ENCODE assay signal across 21 cellular contexts in genomic region chr5:64615895-64616294, GRCh38.
DNase-seq lines count a peak whose midpoint lies in the region; ATAC-seq, FAIRE-seq and TF ChIP-seq lines count a peak whose summit lies in the region.
"Had no signal": no experiment of that assay in that cellular context is flagged by ENCODE, and none has a peak within 500 bp of the region (broad histone marks: within the 10 kb centered on the region; RNA-seq: fewer than 3 reads in every experiment).

No MANE protein-coding gene starts in this region.

- H2AFZ ChIP-seq in GM12878 (ENCODE audit: control insufficient read depth, low read depth, low read length), result no peak overlapping the region

- H3K9ac ChIP-seq in GM12878 (ENCODE audit: control insufficient read depth, insufficient read depth, low read length), result no peak overlapping the region
- no peak overlapping the region for H3K9ac ChIP-seq in endodermal cell (ENCODE audit: extremely low read depth, low read length, poor library complexity, severe bottlenecking)

- H3K36me3 Mint-ChIP-seq in endodermal cell (ENCODE audit: low read depth), result no peaks in the 10 kb centered on the region
- H3K36me3 Mint-ChIP-seq: naive thymus-derived CD8-positive, alpha-beta T cell had no signal

- no peaks in the 10 kb centered on the region for H4K20me1 ChIP-seq in GM12878 (ENCODE audit: control insufficient read depth, insufficient read depth)

- H3K4me1 ChIP-seq in GM12878 (ENCODE audit: control insufficient read depth, insufficient read depth, low read length) (no peaks in the 10 kb centered on the region), endodermal cell (ENCODE audit: control insufficient read depth, insufficient read depth, low read length) (no peaks in the 10 kb centered on the region)
- H3K4me1 ChIP-seq: left lung had no signal

- intact Hi-C loops in GM12878 (cut with micrococcal nuclease; ENCODE audit: unreplicated experiment) (no loop called here), dorsolateral prefrontal cortex (cut with DNase I) (loop anchor here in 1 of 2 donors (10.0 kb wide), 1 partner anchor 471 kb away; no protein-coding TSS in a partner anchor)

- 2% methylated on average over 3 of the region's 3 CpGs for WGBS in GM12878 (ENCODE audit: insufficient coverage, insufficient replicate concordance, low lambda C conversion rate, missing lambda C conversion rate)
- 100% methylated on average over 2 of the region's 3 CpGs; no CpG with 5 or more reads in 1 of the 2 experiments for WGBS in endodermal cell (ENCODE audit: insufficient coverage in 1 of 2, insufficient read length in 1 of 2), 2 experiments

- no peak for TF ChIP-seq CTCF in GM12878 (IDR thresholded peaks at IDR 0.05 in 2 of 3, conservative IDR thresholded peaks at IDR 0.05 in 1 of 3; ENCODE audit: control insufficient read depth in 2 of 3, extremely low read depth in 1 of 3, insufficient read depth in 1 of 3, low read depth in 3 of 3, low read length in 3 of 3)
- TF ChIP-seq CTCF in endodermal cell (conservative IDR thresholded peaks at IDR 0.05), result no peak
- no peak for TF ChIP-seq CTCF in dorsolateral prefrontal cortex (IDR thresholded peaks at IDR 0.05 in 54 of 56, conservative IDR thresholded peaks at IDR 0.05 in 2 of 56; ENCODE audit: low read depth in 1 of 56, partially characterized antibody in 56 of 56)

- H3K4me1 Mint-ChIP-seq in endodermal cell, result peaks cover 17% of the 10 kb centered on the region
- H3K4me1 Mint-ChIP-seq: naive thymus-derived CD8-positive, alpha-beta T cell had no signal

- H3K4me2 ChIP-seq in GM12878 (ENCODE audit: control insufficient read depth, insufficient read depth), result no peak overlapping the region

- H3K36me3 ChIP-seq in GM12878 (ENCODE audit: control insufficient read depth in 2 of 2, insufficient read depth in 2 of 2, low read length in 1 of 2) (no peaks in the 10 kb centered on the region), endodermal cell (ENCODE audit: control insufficient read depth, insufficient read depth, low read length) (no peaks in the 10 kb centered on the region)
- H3K36me3 ChIP-seq: left lung had no signal

- H3K9me3 Mint-ChIP-seq in endodermal cell, result no peaks in the 10 kb centered on the region
- H3K9me3 Mint-ChIP-seq: naive thymus-derived CD8-positive, alpha-beta T cell; T-helper 1 cell treated with Interleukin-12 subunit alpha and Interleukin-12 subunit beta and Interleukin-4 antibody, amounts not matched to agents 30 μg/mL and 1 μg/mL, for 36 hours had no signal

- DNase-seq in GM12878 (ENCODE audit: low read depth, low spot score) (peak; percentile 19), endodermal cell (no peak), dorsolateral prefrontal cortex (no peak), H54 (ENCODE audit: insufficient read length, low spot score) (no peak)
- DNase-seq in stimulated activated CD4-positive, alpha-beta T cell treated with anti-CD3 and anti-CD28 coated beads, Interleukin-4, amount 100 ng/mL, for 1 hour, result no peak
- DNase-seq: activated CD4-positive, CD25-positive, alpha-beta regulatory T cell treated with anti-CD3 and anti-CD28 coated beads, Interleukin-2, amount 50 U/mL, for 72 hours; activated CD8-positive, alpha-beta memory T cell treated with anti-CD3 and anti-CD28 coated beads, Interleukin-2, amount 50 U/mL, for 48 hours; activated naive CD4-positive, alpha-beta T cell treated with anti-CD3 and anti-CD28 coated beads, Interleukin-2, amount 50 U/mL, for 16 hours; Calu3; effector CD8-positive, alpha-beta T cell; GF-D8; left lung; naive thymus-derived CD8-positive, alpha-beta T cell; NCI-H526; substantia nigra had no signal

- H3K4me3 ChIP-seq in GM12878, result no peak overlapping the region
- H3K4me3 ChIP-seq in endodermal cell (ENCODE audit: low read length), result no peak overlapping the region
- no peak overlapping the region for H3K4me3 ChIP-seq in dorsolateral prefrontal cortex
- H3K4me3 ChIP-seq: left lung had no signal

- H3K27ac ChIP-seq in GM12878 (ENCODE audit: control insufficient read depth, insufficient read depth) (no peak overlapping the region), endodermal cell (ENCODE audit: low read depth, low read length) (no peak overlapping the region), dorsolateral prefrontal cortex (no peak overlapping the region)
- H3K27ac ChIP-seq: left lung had no signal

- POLR2A ChIA-PET in GM12878 (lab: Charles Lee), result no interaction called here

- no peak for FAIRE-seq in GM12878 (lab: Jason Lieb, UNC)
- FAIRE-seq in H54 (lab: Jason Lieb, UNC), result no peak
- FAIRE-seq: bronchial epithelial cell, RCC 7860 had no signal

- no peak overlapping the region for H3K27ac Mint-ChIP-seq in endodermal cell
- H3K27ac Mint-ChIP-seq: naive thymus-derived CD8-positive, alpha-beta T cell; T-helper 1 cell treated with Interleukin-12 subunit alpha and Interleukin-12 subunit beta and Interleukin-4 antibody, amounts not matched to agents 30 μg/mL and 1 μg/mL, for 36 hours had no signal

- ATAC-seq in GM18907 (IDR thresholded peaks at IDR 0.05; ENCODE audit: unreplicated experiment), result peak; percentile 93
- ATAC-seq in GM21786 (IDR thresholded peaks at IDR 0.05; ENCODE audit: unreplicated experiment), result peak; percentile 68
- ATAC-seq in HG03108 (IDR thresholded peaks at IDR 0.05; ENCODE audit: unreplicated experiment), result peak; percentile 69
- peak; percentile 74 for ATAC-seq in GM12878
- ATAC-seq: left lung; naive thymus-derived CD8-positive, alpha-beta T cell had no signal

- BruUV-seq in GM12878 (replicated peaks; lab: Mats Ljungman, UMichigan), result no TSS peak

- no peak overlapping the region for H3K4me3 Mint-ChIP-seq in endodermal cell
- H3K4me3 Mint-ChIP-seq: naive thymus-derived CD8-positive, alpha-beta T cell; T-helper 1 cell treated with Interleukin-12 subunit alpha and Interleukin-12 subunit beta and Interleukin-4 antibody, amounts not matched to agents 30 μg/mL and 1 μg/mL, for 36 hours had no signal

- TF ChIP-seq RAD21 in GM12878 (IDR thresholded peaks at IDR 0.05; ENCODE audit: insufficient read depth, low read depth, low read length), result no peak

- no peaks in the 10 kb centered on the region for H3K79me2 ChIP-seq in GM12878 (ENCODE audit: control insufficient read depth, insufficient read depth, low read length)

- in situ Hi-C loops in GM12878 (cut with MboI), result loop anchor here (5.0 kb wide), 1 partner anchor 379 kb away; no protein-coding TSS in a partner anchor

- no peaks in the 10 kb centered on the region for H3K27me3 Mint-ChIP-seq in endodermal cell (ENCODE audit: insufficient read depth)

- H3K27me3 ChIP-seq in GM12878 (replicated peaks in 1 of 2; ENCODE audit: control insufficient read depth in 2 of 2, insufficient read depth in 2 of 2, low read length in 1 of 2) (no peaks in the 10 kb centered on the region; a peak in 1 of 4 replicates), endodermal cell (ENCODE audit: control insufficient read depth, insufficient read depth, low read length, poor library complexity, severe bottlenecking) (no peaks in the 10 kb centered on the region), dorsolateral prefrontal cortex (peaks cover 0 to 3% (median 0%) of the 10 kb centered on the region in 45 donors)
- H3K27me3 ChIP-seq: left lung had no signal

- H3K9me3 ChIP-seq in GM12878 (replicated peaks; ENCODE audit: control insufficient read depth, insufficient read depth, low read length), result no peaks in the 10 kb centered on the region
- H3K9me3 ChIP-seq in endodermal cell (ENCODE audit: control insufficient read depth, low read length), result no peaks in the 10 kb centered on the region
- H3K9me3 ChIP-seq: left lung had no signal

- TF ChIP-seq POLR2A in GM12878 (IDR thresholded peaks at IDR 0.05; ENCODE audit: low read depth, low read length), result no peak
- no peak for TF ChIP-seq POLR2A in H54 (IDR thresholded peaks at IDR 0.05; ENCODE audit: low read depth, low read length)

- SMC1A ChIA-PET in GM12878 (lab: Charles Lee; ENCODE audit: uncharacterized antibody, unreplicated experiment), result interaction anchor here (0.9 to 1.5 kb wide), 3 partner anchors 168 to 468 kb away, joined by 3 to 5 read pairs (median 4); no protein-coding TSS in a partner anchor

- RAD21 ChIA-PET in GM12878 (lab: Charles Lee; ENCODE audit: unreplicated experiment), result no interaction called here

- CTCF ChIA-PET in GM12878 (lab: Yijun Ruan, JAX), result interaction anchor here (1.0 kb wide), 2 partner anchors 9 to 468 kb away, joined by 3 read pairs; no protein-coding TSS in a partner anchor

- TF ChIP-seq EP300 in GM12878 (IDR thresholded peaks at IDR 0.05; ENCODE audit: borderline replicate concordance in 1 of 2, control insufficient read depth in 1 of 2, low read depth in 2 of 2, low read length in 2 of 2), result no peak

TF ChIP-seq in GM12878, 131 proteins besides CTCF, POLR2A, EP300 and RAD21:
- 0 out of 2 replicates have a peak, but pooled peaks have one; percentile 34 for TF ChIP-seq MTA2 (IDR thresholded peaks at IDR 0.05; ENCODE audit: low read depth)
- no peak for TF ChIP-seq SMC3 (IDR thresholded peaks at IDR 0.05; ENCODE audit: borderline replicate concordance, low read length)
